1 cellular context compared by ENCODE assay signal in the genomic region with DNA sequence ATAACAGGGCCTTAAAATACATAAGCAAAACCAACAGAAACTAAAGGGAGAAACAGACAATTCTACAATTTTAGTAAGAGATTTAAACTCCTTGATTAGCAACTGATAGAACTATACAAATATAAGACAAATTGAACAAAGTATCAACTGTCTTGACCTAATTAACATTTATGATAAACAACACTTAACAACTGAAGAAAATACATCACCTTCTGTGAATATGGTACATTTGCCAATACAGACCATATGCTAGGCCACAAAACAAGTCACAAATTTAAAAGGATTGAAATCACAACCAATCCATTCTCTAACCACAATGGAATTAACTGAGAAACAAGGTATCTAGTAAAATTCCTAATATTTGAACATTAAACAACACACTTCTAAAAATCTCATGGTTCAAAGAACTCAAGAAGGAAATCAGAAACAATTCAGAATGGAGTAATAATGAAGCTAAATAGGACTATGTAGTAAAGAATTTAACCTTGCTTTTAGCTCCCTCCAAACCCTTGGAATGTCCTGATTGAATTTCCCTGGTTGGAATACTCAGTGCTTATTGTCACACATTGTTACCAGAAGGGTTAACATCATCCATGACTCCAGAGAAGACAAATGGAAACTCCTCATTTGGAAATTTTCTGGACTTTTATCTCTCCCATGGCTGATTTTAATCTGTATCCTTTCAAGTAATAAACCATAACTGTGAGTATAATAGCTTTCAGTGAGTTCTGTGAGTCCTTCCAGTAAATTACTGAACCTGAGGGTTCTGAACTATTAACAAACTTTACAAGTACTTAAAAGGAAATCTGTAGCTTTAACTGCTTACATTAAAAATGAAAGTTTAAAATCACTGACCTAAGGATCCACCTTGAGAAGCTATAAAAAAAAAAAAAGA.
TF ChIP-seq lines count a peak whose summit lies in the region.

No MANE protein-coding gene starts in this region.

TF ChIP-seq in SK-N-SH, 30 proteins besides CTCF, POLR2A, EP300 and RAD21 (continued from another document):
- TF ChIP-seq, protein P1, sequence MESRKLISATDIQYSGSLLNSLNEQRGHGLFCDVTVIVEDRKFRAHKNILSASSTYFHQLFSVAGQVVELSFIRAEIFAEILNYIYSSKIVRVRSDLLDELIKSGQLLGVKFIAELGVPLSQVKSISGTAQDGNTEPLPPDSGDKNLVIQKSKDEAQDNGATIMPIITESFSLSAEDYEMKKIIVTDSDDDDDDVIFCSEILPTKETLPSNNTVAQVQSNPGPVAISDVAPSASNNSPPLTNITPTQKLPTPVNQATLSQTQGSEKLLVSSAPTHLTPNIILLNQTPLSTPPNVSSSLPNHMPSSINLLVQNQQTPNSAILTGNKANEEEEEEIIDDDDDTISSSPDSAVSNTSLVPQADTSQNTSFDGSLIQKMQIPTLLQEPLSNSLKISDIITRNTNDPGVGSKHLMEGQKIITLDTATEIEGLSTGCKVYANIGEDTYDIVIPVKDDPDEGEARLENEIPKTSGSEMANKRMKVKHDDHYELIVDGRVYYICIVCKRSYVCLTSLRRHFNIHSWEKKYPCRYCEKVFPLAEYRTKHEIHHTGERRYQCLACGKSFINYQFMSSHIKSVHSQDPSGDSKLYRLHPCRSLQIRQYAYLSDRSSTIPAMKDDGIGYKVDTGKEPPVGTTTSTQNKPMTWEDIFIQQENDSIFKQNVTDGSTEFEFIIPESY (IDR thresholded peaks at IDR 0.05; ENCODE audit: borderline replicate concordance, low read depth): no peak
